ENCODE assay signal across 36 cellular contexts in genomic region chrX:108081110-108081509, GRCh38. TPM values are rescaled to one million over a fixed set of nuclear protein-coding genes. Genes with fewer than 3 reads are reported as not detected.
"Had no signal": no experiment of that assay in that cellular context is flagged by ENCODE, and none has a peak within 500 bp of the region (broad histone marks: within the 10 kb centered on the region; RNA-seq: fewer than 3 reads in every experiment).

No MANE protein-coding gene starts in this region.

- H3K4me3 ChIP-seq: ascending aorta, body of pancreas, breast epithelium had no signal

- H3K27me3 ChIP-seq: ascending aorta, body of pancreas, brain microvascular endothelial cell had no signal

- H3K4me1 Mint-ChIP-seq: activated B cell treated with CpG ODN at 0.5 μM for 24 hours; activated CD4-positive, alpha-beta T cell treated with anti-CD3 and anti-CD28 coated beads, Interleukin-2, amount 10 ng/mL, durations not matched to agents 24 days and 14 days; activated CD8-positive, alpha-beta memory T cell treated with anti-CD3 and anti-CD28 coated beads, Interleukin-2, amount 10 ng/mL, durations not matched to agents 7 days and 5 days; activated naive CD4-positive, alpha-beta T cell treated with anti-CD3 and anti-CD28 coated beads, Interleukin-2, amount 10 ng/mL, durations not matched to agents 7 days and 5 days; activated naive CD4-positive, alpha-beta T cell treated with anti-CD3 and anti-CD28 coated beads, Interleukin-2, amount 50 U/mL, for 24 hours; activated naive CD8-positive, alpha-beta T cell treated with anti-CD3 and anti-CD28 coated beads, Interleukin-2, amount 10 ng/mL, durations not matched to agents 7 days and 5 days; activated naive CD8-positive, alpha-beta T cell treated with anti-CD3 and anti-CD28 coated beads, Interleukin-2, amount 50 U/mL, for 24 hours had no signal

- H3K27ac ChIP-seq: ascending aorta, body of pancreas, brain microvascular endothelial cell, breast epithelium, VCaP had no signal

- H3K27me3 Mint-ChIP-seq: activated B cell treated with CpG ODN at 0.5 μM for 24 hours; activated CD4-positive, alpha-beta memory T cell treated with anti-CD3 and anti-CD28 coated beads for 36 hours; activated CD4-positive, alpha-beta T cell treated with anti-CD3 and anti-CD28 coated beads, Interleukin-2, amount 10 ng/mL, durations not matched to agents 24 days and 14 days; activated CD8-positive, alpha-beta memory T cell treated with anti-CD3 and anti-CD28 coated beads, Interleukin-2, amount 10 ng/mL, durations not matched to agents 7 days and 5 days; activated CD8-positive, alpha-beta T cell treated with anti-CD3 and anti-CD28 coated beads for 36 hours; activated naive CD4-positive, alpha-beta T cell treated with anti-CD3 and anti-CD28 coated beads, Interleukin-2, amount 10 ng/mL, durations not matched to agents 7 days and 5 days; activated naive CD4-positive, alpha-beta T cell treated with anti-CD3 and anti-CD28 coated beads, Interleukin-2, amount 50 U/mL, for 24 hours; activated naive CD8-positive, alpha-beta T cell; activated naive CD8-positive, alpha-beta T cell treated with anti-CD3 and anti-CD28 coated beads, Interleukin-2, amount 10 ng/mL, durations not matched to agents 7 days and 5 days; activated naive CD8-positive, alpha-beta T cell treated with anti-CD3 and anti-CD28 coated beads, Interleukin-2, amount 50 U/mL, for 24 hours had no signal

- H3K4me1 ChIP-seq: ascending aorta, body of pancreas, breast epithelium had no signal

- H3K36me3 ChIP-seq: ascending aorta, brain microvascular endothelial cell, breast epithelium had no signal

- H3K9me3 Mint-ChIP-seq: activated B cell treated with CpG ODN at 0.5 μM for 24 hours; activated CD4-positive, alpha-beta memory T cell treated with anti-CD3 and anti-CD28 coated beads for 36 hours; activated CD4-positive, alpha-beta T cell treated with anti-CD3 and anti-CD28 coated beads, Interleukin-2, amount 10 ng/mL, durations not matched to agents 24 days and 14 days; activated CD8-positive, alpha-beta T cell treated with anti-CD3 and anti-CD28 coated beads for 36 hours; activated naive CD4-positive, alpha-beta T cell treated with anti-CD3 and anti-CD28 coated beads, Interleukin-2, amount 10 ng/mL, durations not matched to agents 7 days and 5 days; activated naive CD4-positive, alpha-beta T cell treated with anti-CD3 and anti-CD28 coated beads, Interleukin-2, amount 50 U/mL, for 24 hours; activated naive CD8-positive, alpha-beta T cell treated with anti-CD3 and anti-CD28 coated beads, Interleukin-2, amount 10 ng/mL, durations not matched to agents 7 days and 5 days; activated naive CD8-positive, alpha-beta T cell treated with anti-CD3 and anti-CD28 coated beads, Interleukin-2, amount 50 U/mL, for 24 hours; activated T-cell treated with anti-CD3 and anti-CD28 coated beads, Interleukin-2, amount 50 U/mL, for 4 hours; activated T-helper 2 cell treated with anti-CD3 and anti-CD28 coated beads, Interferon-gamma antibody, Interleukin-2, Interleukin-4, amounts not matched to agents 10 μg/mL and 5 μg/mL and 100 μg/mL, durations not matched to agents 14 hours and 24 hours and 36 hours; T-helper 1 cell treated with Interleukin-12 subunit alpha and Interleukin-12 subunit beta and Interleukin-4 antibody, amounts not matched to agents 30 μg/mL and 1 μg/mL, for 36 hours; T-helper 2 cell treated with Interferon-gamma antibody and Interleukin-4, amounts not matched to agents 5 μg/mL and 100 μg/mL, for 36 hours had no signal

- DNase-seq: activated B cell treated with CpG ODN at 0.5 μM for 24 hours; activated CD4-positive, alpha-beta memory T cell treated with anti-CD3 and anti-CD28 coated beads for 36 hours; activated CD4-positive, alpha-beta T cell treated with anti-CD3 and anti-CD28 coated beads for 4 hours; activated CD4-positive, alpha-beta T cell treated with anti-CD3 and anti-CD28 coated beads, Interleukin-2, amount 10 ng/mL, durations not matched to agents 24 days and 14 days; activated CD4-positive, alpha-beta T cell treated with anti-CD3 and anti-CD28 coated beads, Interleukin-2, amount 50 U/mL, for 1 hour; activated CD4-positive, alpha-beta T cell treated with anti-CD3 and anti-CD28 coated beads, Interleukin-2, amount 50 U/mL, for 4 hours; activated CD4-positive, CD25-positive, alpha-beta regulatory T cell treated with anti-CD3 and anti-CD28 coated beads, Interleukin-2, amount 50 U/mL, for 72 hours; activated CD8-positive, alpha-beta memory T cell treated with anti-CD3 and anti-CD28 coated beads, Interleukin-2, amount 10 ng/mL, durations not matched to agents 7 days and 5 days; activated CD8-positive, alpha-beta memory T cell treated with anti-CD3 and anti-CD28 coated beads, Interleukin-2, amount 50 U/mL, for 48 hours; activated CD8-positive, alpha-beta T cell treated with anti-CD3 and anti-CD28 coated beads for 36 hours; activated effector memory CD4-positive, alpha-beta T cell treated with Interleukin-2 at 50 U/mL for 16 hours; activated gamma-delta T cell; activated naive CD4-positive, alpha-beta T cell treated with anti-CD3 and anti-CD28 coated beads, Interleukin-2, amount 10 ng/mL, durations not matched to agents 7 days and 5 days; activated naive CD4-positive, alpha-beta T cell treated with Interleukin-2 at 50 U/mL for 16 hours; activated naive CD8-positive, alpha-beta T cell treated with anti-CD3 and anti-CD28 coated beads, Interleukin-2, amount 10 ng/mL, durations not matched to agents 7 days and 5 days; activated naive CD8-positive, alpha-beta T cell treated with anti-CD3 and anti-CD28 coated beads, Interleukin-2, amount 50 U/mL, for 24 hours; activated T-cell treated with anti-CD3 and anti-CD28 coated beads, Interleukin-2, amount 50 U/mL, for 4 hours; amygdala; anterior cingulate cortex; body of pancreas; brain microvascular endothelial cell; central memory CD4-positive, alpha-beta T cell; T-helper 1 cell; T-helper 2 cell; T-helper 9 cell had no signal

- H3K27ac Mint-ChIP-seq: activated B cell treated with CpG ODN at 0.5 μM for 24 hours; activated CD4-positive, alpha-beta memory T cell treated with anti-CD3 and anti-CD28 coated beads for 36 hours; activated CD4-positive, alpha-beta T cell treated with anti-CD3 and anti-CD28 coated beads, Interleukin-2, amount 10 ng/mL, durations not matched to agents 24 days and 14 days; activated CD8-positive, alpha-beta memory T cell treated with anti-CD3 and anti-CD28 coated beads, Interleukin-2, amount 10 ng/mL, durations not matched to agents 7 days and 5 days; activated CD8-positive, alpha-beta T cell treated with anti-CD3 and anti-CD28 coated beads for 36 hours; activated naive CD4-positive, alpha-beta T cell treated with anti-CD3 and anti-CD28 coated beads, Interleukin-2, amount 10 ng/mL, durations not matched to agents 7 days and 5 days; activated naive CD4-positive, alpha-beta T cell treated with anti-CD3 and anti-CD28 coated beads, Interleukin-2, amount 50 U/mL, for 24 hours; activated naive CD8-positive, alpha-beta T cell treated with anti-CD3 and anti-CD28 coated beads, Interleukin-2, amount 10 ng/mL, durations not matched to agents 7 days and 5 days; activated naive CD8-positive, alpha-beta T cell treated with anti-CD3 and anti-CD28 coated beads, Interleukin-2, amount 50 U/mL, for 24 hours; activated T-helper 2 cell treated with anti-CD3 and anti-CD28 coated beads, Interferon-gamma antibody, Interleukin-2, Interleukin-4, amounts not matched to agents 10 μg/mL and 5 μg/mL and 100 μg/mL, durations not matched to agents 14 hours and 24 hours and 36 hours; T-helper 1 cell treated with Interleukin-12 subunit alpha and Interleukin-12 subunit beta and Interleukin-4 antibody, amounts not matched to agents 30 μg/mL and 1 μg/mL, for 36 hours; T-helper 2 cell treated with Interferon-gamma antibody and Interleukin-4, amounts not matched to agents 5 μg/mL and 100 μg/mL, for 36 hours had no signal

- H3K4me3 Mint-ChIP-seq: activated B cell treated with CpG ODN at 0.5 μM for 24 hours; activated CD4-positive, alpha-beta memory T cell treated with anti-CD3 and anti-CD28 coated beads for 36 hours; activated CD4-positive, alpha-beta T cell treated with anti-CD3 and anti-CD28 coated beads, Interleukin-2, amount 10 ng/mL, durations not matched to agents 24 days and 14 days; activated CD8-positive, alpha-beta memory T cell treated with anti-CD3 and anti-CD28 coated beads, Interleukin-2, amount 10 ng/mL, durations not matched to agents 7 days and 5 days; activated CD8-positive, alpha-beta T cell treated with anti-CD3 and anti-CD28 coated beads for 36 hours; activated naive CD4-positive, alpha-beta T cell treated with anti-CD3 and anti-CD28 coated beads, Interleukin-2, amount 10 ng/mL, durations not matched to agents 7 days and 5 days; activated naive CD4-positive, alpha-beta T cell treated with anti-CD3 and anti-CD28 coated beads, Interleukin-2, amount 50 U/mL, for 24 hours; activated naive CD8-positive, alpha-beta T cell; activated naive CD8-positive, alpha-beta T cell treated with anti-CD3 and anti-CD28 coated beads, Interleukin-2, amount 10 ng/mL, durations not matched to agents 7 days and 5 days; activated naive CD8-positive, alpha-beta T cell treated with anti-CD3 and anti-CD28 coated beads, Interleukin-2, amount 50 U/mL, for 24 hours; activated T-cell treated with anti-CD3 and anti-CD28 coated beads, Interleukin-2, amount 50 U/mL, for 4 hours; T-helper 1 cell treated with Interleukin-12 subunit alpha and Interleukin-12 subunit beta and Interleukin-4 antibody, amounts not matched to agents 30 μg/mL and 1 μg/mL, for 36 hours; T-helper 2 cell treated with Interferon-gamma antibody and Interleukin-4, amounts not matched to agents 5 μg/mL and 100 μg/mL, for 36 hours had no signal

- H3K9me3 ChIP-seq: ascending aorta, body of pancreas, breast epithelium had no signal

- H3K36me3 Mint-ChIP-seq: activated CD4-positive, alpha-beta memory T cell treated with anti-CD3 and anti-CD28 coated beads for 36 hours; activated naive CD8-positive, alpha-beta T cell had no signal

- FAIRE-seq: colon, TTC549 had no signal

- ATAC-seq: activated CD8-positive, alpha-beta memory T cell treated with anti-CD3 and anti-CD28 coated beads, Interleukin-2, amount 10 ng/mL, durations not matched to agents 7 days and 5 days; activated CD8-positive, alpha-beta T cell treated with anti-CD3 and anti-CD28 coated beads for 36 hours; activated naive CD8-positive, alpha-beta T cell treated with anti-CD3 and anti-CD28 coated beads, Interleukin-2, amount 50 U/mL, for 24 hours; activated T-cell treated with anti-CD3 and anti-CD28 coated beads, Interleukin-2, amount 50 U/mL, for 4 hours; body of pancreas had no signal

RNA-seq across cellular contexts. Expression of gene VSIG1, which starts 36.2 kb away (rescaled TPM):
- total RNA-seq: breast epithelium, cardiac septum had no signal
